Comparison of ENCODE assay signal across 19 cellular contexts in the genomic region with DNA sequence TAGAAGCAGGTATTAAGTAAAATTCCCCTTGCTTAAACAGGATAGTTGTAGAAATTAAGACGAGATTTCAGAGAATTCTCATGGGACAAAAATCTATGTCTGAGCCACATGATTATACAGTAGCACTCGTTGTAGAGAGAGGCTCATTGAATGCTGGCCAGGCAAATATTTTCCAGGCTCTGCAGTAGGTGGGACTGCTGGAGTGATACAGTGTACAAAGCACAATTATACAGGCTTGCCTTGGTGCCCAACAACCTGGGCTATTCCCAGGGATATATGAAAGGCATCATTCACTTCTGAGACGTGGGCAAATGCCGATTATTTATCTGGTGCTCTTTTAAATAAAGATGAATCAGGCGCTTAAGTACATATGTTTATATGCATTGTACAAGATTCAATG.
"Had no signal": no experiment of that assay in that cellular context is flagged by ENCODE, and none has a peak within 500 bp of the region (broad histone marks: within the 10 kb centered on the region; RNA-seq: fewer than 3 reads in every experiment).

No MANE protein-coding gene starts in this region.

- DNase-seq: activated CD4-positive, alpha-beta T cell treated with anti-CD3 and anti-CD28 coated beads for 4 hours; activated CD4-positive, alpha-beta T cell treated with anti-CD3 and anti-CD28 coated beads, Interleukin-2, amount 50 U/mL, for 48 hours; activated CD4-positive, CD25-positive, alpha-beta regulatory T cell; activated CD8-positive, alpha-beta memory T cell treated with anti-CD3 and anti-CD28 coated beads, Interleukin-2, amount 50 U/mL, for 48 hours; activated naive CD4-positive, alpha-beta T cell; activated T-cell treated with anti-CD3 and anti-CD28 coated beads, Interleukin-2, amount 50 U/mL, for 4 hours; adrenal gland; effector memory CD8-positive, alpha-beta T cell; gastrocnemius medialis; head of caudate nucleus; midbrain; natural killer cell; retina; stimulated activated CD4-positive, alpha-beta T cell treated with anti-CD3 and anti-CD28 coated beads, Interleukin-2, amount 100 ng/mL, for 48 hours; stimulated activated CD8-positive, alpha-beta memory T cell treated with anti-CD3 and anti-CD28 coated beads, Interleukin-4, amount 100 ng/mL, for 48 hours; stimulated activated naive CD4-positive, alpha-beta T cell; testis; trophoblast cell had no signal

- ATAC-seq: activated T-cell treated with anti-CD3 and anti-CD28 coated beads, Interleukin-2, amount 50 U/mL, for 4 hours; effector memory CD8-positive, alpha-beta T cell; esophagus mucosa; gastrocnemius medialis; natural killer cell had no signal
